In genomic region chr1:37890378-37891014, GRCh38 we compare ENCODE assay signal across 8 cellular contexts. TPM values are rescaled to one million over a fixed set of nuclear protein-coding genes. Genes with fewer than 3 reads are reported as not detected.
DNase-seq lines count a peak whose midpoint lies in the region; ATAC-seq, FAIRE-seq and TF ChIP-seq lines count a peak whose summit lies in the region.

No MANE protein-coding gene starts in this region.

- H3K4ac ChIP-seq in mesenchymal stem cell (ENCODE audit: low read depth in 1 of 2, low read length in 2 of 2), result no peak overlapping the region

- no peak overlapping the region for H3K14ac ChIP-seq in mesenchymal stem cell (ENCODE audit: low read length in 2 of 2)

- no peak overlapping the region for H4K8ac ChIP-seq in mesenchymal stem cell (ENCODE audit: low read length)

- CTCF ChIA-PET in CD8-positive, alpha-beta memory T cell (lab: Charles Lee), result no interaction called here

- H3K4me3 Mint-ChIP-seq in CD8-positive, alpha-beta memory T cell, result no peak overlapping the region
- no peak overlapping the region for H3K4me3 Mint-ChIP-seq in HFFc6

- H3K27ac Mint-ChIP-seq in CD8-positive, alpha-beta memory T cell, result peak overlapping the region in 5 of 8 donors; percentile 4 to 90 (median 49)
- H3K27ac Mint-ChIP-seq in HFFc6, result peak overlapping the region; percentile 13; the same call in 1 of the 2 replicates

- peak; percentile 68 for FAIRE-seq in colon (lab: Jason Lieb, UNC)

- no peak for ATAC-seq in HG02623 (IDR thresholded peaks at IDR 0.05; ENCODE audit: unreplicated experiment)

- H3K36me3 Mint-ChIP-seq in CD8-positive, alpha-beta memory T cell, result peaks cover 19 to 57% (median 22%) of the 10 kb centered on the region in 3 donors
- H3K36me3 Mint-ChIP-seq in HFFc6 (ENCODE audit: low read depth), result peaks cover 5% of the 10 kb centered on the region; the same call in 1 of the 2 replicates

- H2BK15ac ChIP-seq in mesenchymal stem cell (ENCODE audit: low read depth, poor library complexity, severe bottlenecking), result no peak overlapping the region

- peaks cover 0 to 3% (median 0%) of the 10 kb centered on the region in 5 donors for H3K9me3 Mint-ChIP-seq in CD8-positive, alpha-beta memory T cell
- H3K9me3 Mint-ChIP-seq in HFFc6, result peaks cover 3% of the 10 kb centered on the region; the same call in 1 of the 2 replicates

- H3K9me3 ChIP-seq in CD8-positive, alpha-beta memory T cell (ENCODE audit: low read length), result no peaks in the 10 kb centered on the region
- H3K9me3 ChIP-seq in mesenchymal stem cell (ENCODE audit: control insufficient read depth, low read length), result no peaks in the 10 kb centered on the region

- no peaks in the 10 kb centered on the region for H3K27me3 Mint-ChIP-seq in CD8-positive, alpha-beta memory T cell
- H3K27me3 Mint-ChIP-seq in HFFc6 (ENCODE audit: insufficient read depth), result no peaks in the 10 kb centered on the region

- no peak overlapping the region for H2BK12ac ChIP-seq in mesenchymal stem cell (ENCODE audit: low read length in 2 of 2)

- no peak overlapping the region for H2BK5ac ChIP-seq in mesenchymal stem cell (ENCODE audit: low read depth, low read length, poor library complexity, severe bottlenecking)

- peak; percentile 79 for TF ChIP-seq CTCF in HFFc6 (IDR thresholded peaks at IDR 0.05)

- H3K27ac ChIP-seq in CD8-positive, alpha-beta memory T cell (ENCODE audit: low read depth, low read length), result no peak overlapping the region
- no peak overlapping the region for H3K27ac ChIP-seq in mesenchymal stem cell (ENCODE audit: low read length, poor library complexity, severe bottlenecking)

- peaks cover 14% of the 10 kb centered on the region for H3K79me1 ChIP-seq in mesenchymal stem cell (replicated peaks; ENCODE audit: low read length, poor library complexity, severe bottlenecking)

- H3K4me1 Mint-ChIP-seq in CD8-positive, alpha-beta memory T cell, result peaks cover 7 to 12% (median 11%) of the 10 kb centered on the region in 3 donors
- peaks cover 14% of the 10 kb centered on the region for H3K4me1 Mint-ChIP-seq in HFFc6 (ENCODE audit: low read depth)

- H2AK5ac ChIP-seq in mesenchymal stem cell (ENCODE audit: low read length, severe bottlenecking), result no peak overlapping the region

- peak in 2 of 5 donors; percentile 34 to 49 for DNase-seq in CD8-positive, alpha-beta memory T cell
- peak; percentile 55 for DNase-seq in HFFc6
- peak; percentile 60 for DNase-seq in NCI-H82 (lab: John Stamatoyannopoulos, UW)
- peak; percentile 27 for DNase-seq in mesenchymal stem cell
- DNase-seq in islet precursor cell, result no peak
- no peak for DNase-seq in stimulated activated CD4-positive, alpha-beta T cell treated with anti-CD3 and anti-CD28 coated beads, Interleukin-15, amount 100 ng/mL, for 24 hours

- H3K36me3 ChIP-seq in CD8-positive, alpha-beta memory T cell (ENCODE audit: insufficient read depth, low read length), result peaks cover 29% of the 10 kb centered on the region
- peaks cover 17 to 62% of the 10 kb centered on the region in 2 experiments for H3K36me3 ChIP-seq in mesenchymal stem cell (ENCODE audit: control insufficient read depth in 1 of 2, insufficient read depth in 2 of 2, low read depth in 1 of 2, low read length in 2 of 2)

- H3K23ac ChIP-seq in mesenchymal stem cell (ENCODE audit: low read length in 2 of 2), result no peak overlapping the region

- H2BK120ac ChIP-seq in mesenchymal stem cell (ENCODE audit: low read depth, low read length), result no peak overlapping the region

- no peak overlapping the region for H3K4me2 ChIP-seq in mesenchymal stem cell (ENCODE audit: low read length, poor library complexity, severe bottlenecking)

- no peak overlapping the region for H4K91ac ChIP-seq in mesenchymal stem cell (ENCODE audit: low read length)

- no peak overlapping the region for H3K18ac ChIP-seq in mesenchymal stem cell (ENCODE audit: low read depth in 1 of 2, low read length in 2 of 2)

- H2AFZ ChIP-seq in mesenchymal stem cell (ENCODE audit: low read depth, low read length), result no peak overlapping the region

- POLR2A ChIA-PET in CD8-positive, alpha-beta memory T cell (lab: Charles Lee), result no interaction called here

- WGBS in mesenchymal stem cell, result 77% methylated on average over 1 of the region's 4 CpGs

- H3K4me3 ChIP-seq in CD8-positive, alpha-beta memory T cell (ENCODE audit: low read length), result no peak overlapping the region
- H3K4me3 ChIP-seq in mesenchymal stem cell (ENCODE audit: insufficient read depth in 1 of 2, low read depth in 1 of 2, low read length in 2 of 2), result no peak overlapping the region

- H3K4me1 ChIP-seq in CD8-positive, alpha-beta memory T cell (ENCODE audit: insufficient read depth, low read length), result no peaks in the 10 kb centered on the region
- no peaks in the 10 kb centered on the region for H3K4me1 ChIP-seq in mesenchymal stem cell (ENCODE audit: control insufficient read depth, insufficient read depth, low read depth, low read length)

- H3K27me3 ChIP-seq in CD8-positive, alpha-beta memory T cell (ENCODE audit: insufficient read depth, low read length, poor library complexity, severe bottlenecking), result no peaks in the 10 kb centered on the region
- no peaks in the 10 kb centered on the region for H3K27me3 ChIP-seq in mesenchymal stem cell (ENCODE audit: control insufficient read depth in 1 of 2, insufficient read depth in 1 of 2, low read length in 2 of 2)

- H3K9ac ChIP-seq in mesenchymal stem cell (ENCODE audit: low read length), result peak overlapping the region; percentile 46

RNA-seq across cellular contexts. Expression of gene MTF1, which starts 31.1 kb away (rescaled TPM):
- 10 to 100 TPM; 38.0 to 39.1 TPM for total RNA-seq in CD8-positive, alpha-beta memory T cell
- 21.3 TPM for polyA plus RNA-seq in CD8-positive, alpha-beta memory T cell
- 10 to 100 TPM; 20.2 to 24.4 (median 22.2) TPM for total RNA-seq in HFFc6 (2021; fragmentation: NEBNext Ultra II Directional; extraction: Animal tissue kit (Norgen Biotek cat#: 25700))
- polyA plus RNA-seq in mesenchymal stem cell (2013, experiment 1 of 2), result 5.5 TPM
- polyA plus RNA-seq in mesenchymal stem cell (2013, experiment 2 of 2), result 5.3 TPM

RNA-seq across cellular contexts. Expression of gene INPP5B, which starts 56.4 kb away (rescaled TPM):
- total RNA-seq in CD8-positive, alpha-beta memory T cell, result 10 to 100 TPM; 24.1 to 25.1 TPM
- polyA plus RNA-seq in CD8-positive, alpha-beta memory T cell, result 22.9 TPM
- 10 to 100 TPM in 4 of 6 experiments, 1 to 10 TPM in 2; 9.6 to 16.0 (median 12.7) TPM for total RNA-seq in HFFc6 (2021; fragmentation: NEBNext Ultra II Directional; extraction: Animal tissue kit (Norgen Biotek cat#: 25700))
- 9.4 TPM for polyA plus RNA-seq in mesenchymal stem cell (2013, experiment 1 of 2)
- polyA plus RNA-seq in mesenchymal stem cell (2013, experiment 2 of 2), result 9.0 TPM

Comparison
In these comparisons a context has a peak if more than half of its experiments do, and no peak if none do; other contexts are left out.
1. DNase-seq: peak in HFFc6 (single experiment), NCI-H82 (single experiment) and mesenchymal stem cell (single experiment); none in islet precursor cell (single experiment) and stimulated activated CD4-positive, alpha-beta T cell treated with anti-CD3 and anti-CD28 coated beads, Interleukin-15, amount 100 ng/mL, for 24 hours (single experiment).